Comparison of ENCODE assay signal across 8 cellular contexts in genomic region chr1:32071758-32072621, GRCh38. TPM values are rescaled to one million over a fixed set of nuclear protein-coding genes. Genes with fewer than 3 reads are reported as not detected.
A peak's percentile ranks its signal among the peaks of the same experiment; 100 is the strongest.
DNase-seq lines count a peak whose midpoint lies in the region; ATAC-seq and TF ChIP-seq lines count a peak whose summit lies in the region.

No MANE protein-coding gene starts in this region.

- no peak overlapping the region for H3K4ac ChIP-seq in neuronal stem cell (ENCODE audit: low read length)

- H3K4me3 ChIP-seq in neuronal stem cell (ENCODE audit: low read length in 2 of 2): peak overlapping the region; percentile 85 to 97

- H3K4me3 Mint-ChIP-seq in endothelial cell (ENCODE audit: unreplicated experiment): peak overlapping the region; percentile 91

- peaks cover 16% of the 10 kb centered on the region for H3K36me3 Mint-ChIP-seq in endothelial cell (ENCODE audit: low read depth, unreplicated experiment)

- no peak overlapping the region for H2BK12ac ChIP-seq in neuronal stem cell (ENCODE audit: low read length)

- H3K79me1 ChIP-seq in neuronal stem cell (ENCODE audit: low read depth, low read length): peaks cover 2% of the 10 kb centered on the region

- H4K8ac ChIP-seq in neuronal stem cell (ENCODE audit: low read depth, low read length): peak overlapping the region; percentile 17

- TF ChIP-seq CTCF in endothelial cell (IDR thresholded peaks at IDR 0.05; ENCODE audit: unreplicated experiment): no peak

- H3K4me1 Mint-ChIP-seq in endothelial cell (ENCODE audit: unreplicated experiment): peaks cover 28% of the 10 kb centered on the region

- peaks cover 12 to 30% of the 10 kb centered on the region in 2 donors for H3K36me3 ChIP-seq in neuronal stem cell (replicated peaks in 1 of 2; ENCODE audit: control insufficient read depth in 2 of 2, insufficient read depth in 2 of 2, low read length in 2 of 2)

- peak overlapping the region; percentile 92 for H3K9ac ChIP-seq in neuronal stem cell (ENCODE audit: low read depth, low read length, poor library complexity)

- peak overlapping the region; percentile 39 for H3K14ac ChIP-seq in neuronal stem cell (ENCODE audit: low read length)

- no peaks in the 10 kb centered on the region for H3K9me3 Mint-ChIP-seq in endothelial cell (ENCODE audit: unreplicated experiment)

- no CpG with 5 or more reads among the region's 14 CpGs for WGBS in neuronal stem cell (ENCODE audit: extremely low coverage in 2 of 2, insufficient read length in 2 of 2, insufficient replicate concordance in 1 of 2), 2 donors

- DNase-seq in 8988T (peak; percentile 26), GM03348 (ENCODE audit: low spot score) (peak; percentile 36), RPMI7951 (ENCODE audit: low read depth) (peak; percentile 46), endothelial cell (ENCODE audit: low spot score) (no peak), neuronal stem cell (ENCODE audit: low spot score) (no peak), NCI-H524 (lab: John Stamatoyannopoulos, UW) (no peak)

- peak overlapping the region; percentile 91 for H2AK5ac ChIP-seq in neuronal stem cell (ENCODE audit: low read depth, low read length)

- no peaks in the 10 kb centered on the region for H3K27me3 ChIP-seq in neuronal stem cell (ENCODE audit: control insufficient read depth in 3 of 3, insufficient read depth in 3 of 3, low read depth in 1 of 3, low read length in 3 of 3)

- peak overlapping the region; percentile 93 for H3K27ac Mint-ChIP-seq in endothelial cell (ENCODE audit: unreplicated experiment)

- no peak for ATAC-seq in HG02763 (IDR thresholded peaks at IDR 0.05; ENCODE audit: unreplicated experiment)
- ATAC-seq in GM21576 (IDR thresholded peaks at IDR 0.05; ENCODE audit: unreplicated experiment): no peak

- peak overlapping the region; percentile 82 for H2BK120ac ChIP-seq in neuronal stem cell (ENCODE audit: low read depth, low read length)

- H3K27me3 Mint-ChIP-seq in endothelial cell (ENCODE audit: unreplicated experiment): peaks cover 11% of the 10 kb centered on the region

- H3K9me3 ChIP-seq in neuronal stem cell (replicated peaks in 1 of 2; ENCODE audit: control insufficient read depth in 2 of 2, insufficient read depth in 1 of 2, low read depth in 1 of 2, low read length in 2 of 2): no peaks in the 10 kb centered on the region

- no peak overlapping the region for H4K91ac ChIP-seq in neuronal stem cell (ENCODE audit: low read depth, low read length, poor library complexity)

- H3K23ac ChIP-seq in neuronal stem cell (ENCODE audit: low read depth, low read length, poor library complexity): peak overlapping the region; percentile 98

- H2BK5ac ChIP-seq in neuronal stem cell (ENCODE audit: low read length): peak overlapping the region; percentile 97

- H3K4me1 ChIP-seq in neuronal stem cell (ENCODE audit: control insufficient read depth in 2 of 2, insufficient read depth in 1 of 2, low read depth in 1 of 2, low read length in 2 of 2): peaks cover 11 to 18% of the 10 kb centered on the region in 2 donors

- H2AFZ ChIP-seq in neuronal stem cell (ENCODE audit: low read length): peak overlapping the region; percentile 99

- H3K4me2 ChIP-seq in neuronal stem cell (ENCODE audit: insufficient read depth, low read length, poor library complexity, severe bottlenecking): peak overlapping the region; percentile 95

- peak overlapping the region; percentile 98 for H3K27ac ChIP-seq in neuronal stem cell (replicated peaks; ENCODE audit: low read length)

- H3K18ac ChIP-seq in neuronal stem cell (ENCODE audit: low read length): peak overlapping the region; percentile 99

- H2BK15ac ChIP-seq in neuronal stem cell (ENCODE audit: low read length): no peak overlapping the region

RNA-seq across cellular contexts. Expression of gene TMEM39B, which starts 0.7 kb away (rescaled TPM):
- total RNA-seq in RPMI7951 (2014; rRNA removed; shearing (Covaris generic)): 6.9 and 13.0 TPM in 2 replicates
- total RNA-seq in endothelial cell (ENCODE audit: unreplicated experiment): 26.9 TPM
- 17.3 TPM for polyA plus RNA-seq in neuronal stem cell (2013, experiment 1 of 2)
- 17.7 TPM for polyA plus RNA-seq in neuronal stem cell (2013, experiment 2 of 2)

RNA-seq across cellular contexts. Expression of gene KPNA6, which starts 35.9 kb away (rescaled TPM):
- 39.7 and 40.6 TPM in 2 replicates for total RNA-seq in RPMI7951 (2014; rRNA removed; shearing (Covaris generic))
- total RNA-seq in endothelial cell (ENCODE audit: unreplicated experiment): 95.3 TPM
- polyA plus RNA-seq in neuronal stem cell (2013, experiment 1 of 2): 24.0 TPM
- 24.9 TPM for polyA plus RNA-seq in neuronal stem cell (2013, experiment 2 of 2)

RNA-seq across cellular contexts. Expression of gene KHDRBS1, which starts 58.3 kb away (rescaled TPM):
- 54.4 and 59.0 TPM in 2 replicates for total RNA-seq in RPMI7951 (2014; rRNA removed; shearing (Covaris generic))
- total RNA-seq in endothelial cell (ENCODE audit: unreplicated experiment): 203 TPM
- polyA plus RNA-seq in neuronal stem cell (2013, experiment 1 of 2): 280 TPM
- 296 TPM for polyA plus RNA-seq in neuronal stem cell (2013, experiment 2 of 2)

Comparison
In these comparisons a context has a peak if more than half of its experiments do, and no peak if none do; other contexts are left out.
1. DNase-seq: peak in 8988T (single experiment), GM03348 (single experiment) and RPMI7951 (single experiment); none in endothelial cell (single experiment), neuronal stem cell (single experiment) and NCI-H524 (0 of 2).